In the genomic region with DNA sequence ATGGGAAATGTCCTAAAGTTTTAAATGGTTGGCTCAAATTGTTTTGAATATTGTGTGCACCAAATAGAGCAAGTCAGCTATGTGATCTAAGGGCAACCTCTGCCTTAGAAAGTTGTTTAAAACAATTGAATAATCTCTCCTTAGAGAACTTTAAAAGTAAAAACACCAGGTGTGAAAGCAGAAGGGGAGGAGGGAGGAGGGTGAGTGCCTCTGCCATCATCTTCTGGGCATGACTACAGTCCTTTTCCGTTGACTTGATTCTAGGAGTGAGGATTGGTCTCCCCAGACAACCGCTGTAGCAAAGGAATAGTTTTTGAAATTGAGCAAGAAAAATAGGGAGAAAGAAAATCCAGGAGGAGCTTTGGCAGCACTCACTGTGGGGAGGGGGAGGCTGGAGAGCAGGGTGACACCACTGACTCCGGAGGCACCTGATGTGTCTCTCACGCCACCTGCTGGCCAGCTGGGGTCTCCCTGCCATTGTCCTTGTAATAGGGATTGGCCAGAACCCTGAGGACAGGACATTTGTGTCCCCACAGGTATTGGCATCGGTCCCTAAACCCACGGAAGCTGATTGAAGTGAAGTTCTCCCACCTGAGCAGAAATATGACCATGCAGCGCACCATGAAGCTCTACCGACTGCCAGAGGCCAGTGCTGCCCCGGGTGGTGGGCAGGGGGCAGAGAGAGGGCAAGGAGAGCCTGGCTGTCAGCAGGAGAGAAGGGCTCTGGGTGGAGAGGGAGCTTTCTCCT, we compare ENCODE assay signal across 8 cellular contexts. TPM values are rescaled to one million over a fixed set of nuclear protein-coding genes. Genes with fewer than 3 reads are reported as not detected.
DNase-seq lines count a peak whose midpoint lies in the region; ATAC-seq lines count a peak whose summit lies in the region.

No MANE protein-coding gene starts in this region.

- no peak for ATAC-seq in HG03025 (IDR thresholded peaks at IDR 0.05; ENCODE audit: low FRiP score, unreplicated experiment)

- peak; percentile 81 for DNase-seq in A172 (ENCODE audit: low spot score)
- peak; percentile 88 for DNase-seq in GM19238 (ENCODE audit: insufficient read length, low spot score)
- DNase-seq in NCI-H345 (lab: John Stamatoyannopoulos, UW), result peak; percentile 80
- peak; percentile 69 to 80 for DNase-seq in activated CD4-positive, alpha-beta T cell treated with anti-CD3 and anti-CD28 coated beads for 4 hours
- peak; percentile 95 for DNase-seq in cerebellar cortex (ENCODE audit: low spot score)
- peak; percentile 76 for DNase-seq in kidney tubule cell (ENCODE audit: low spot score)
- peak; percentile 63 for DNase-seq in stimulated activated CD4-positive, alpha-beta T cell treated with anti-CD3 and anti-CD28 coated beads, Interleukin-2, amount 100 ng/mL, for 4 hours (ENCODE audit: low read depth)

RNA-seq across cellular contexts. Expression of a gene that starts 33.3 kb away (rescaled TPM):
- 168 and 189 TPM in 2 replicates for total RNA-seq in A172 (2014; rRNA removed; shearing (Covaris generic))

RNA-seq across cellular contexts. Expression of a gene that starts 36.4 kb away (rescaled TPM):
- total RNA-seq in A172 (2014; rRNA removed; shearing (Covaris generic)), result 4.7 and 10.3 TPM in 2 replicates

RNA-seq across cellular contexts. Expression of a gene that starts 37.9 kb away (rescaled TPM):
- total RNA-seq in A172 (2014; rRNA removed; shearing (Covaris generic)), result 151 and 733 TPM in 2 replicates

RNA-seq across cellular contexts. Expression of a gene that starts 47.6 kb away (rescaled TPM):
- 33.0 and 34.8 TPM in 2 replicates for total RNA-seq in A172 (2014; rRNA removed; shearing (Covaris generic))

RNA-seq across cellular contexts. Expression of a gene that starts 49.2 kb away (rescaled TPM):
- 8.4 and 8.6 TPM in 2 replicates for total RNA-seq in A172 (2014; rRNA removed; shearing (Covaris generic))
